Comparison of ENCODE assay signal across 26 cellular contexts in the genomic region with DNA sequence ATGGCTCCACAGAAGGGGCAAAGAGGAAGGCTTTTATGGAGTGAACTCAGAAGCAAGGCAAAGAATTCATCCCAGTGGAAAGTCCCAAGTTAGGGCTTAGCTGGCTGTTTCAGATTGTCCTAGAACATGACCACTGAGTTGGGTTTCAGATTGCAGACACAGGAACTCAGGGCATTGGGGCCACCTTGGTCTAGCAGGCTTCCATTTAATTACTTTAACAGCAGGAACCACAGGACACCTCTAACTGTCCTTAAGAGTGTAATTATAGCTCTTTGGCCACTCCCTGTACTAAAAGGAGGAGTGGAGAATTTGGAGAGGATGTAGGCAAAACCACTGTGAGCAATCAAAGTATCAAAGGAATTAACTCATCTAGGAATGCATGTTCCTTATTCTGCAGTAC.
DNase-seq lines count a peak whose midpoint lies in the region; ATAC-seq, FAIRE-seq and TF ChIP-seq lines count a peak whose summit lies in the region.
"Had no signal": no experiment of that assay in that cellular context is flagged by ENCODE, and none has a peak within 500 bp of the region (broad histone marks: within the 10 kb centered on the region; RNA-seq: fewer than 3 reads in every experiment).

No MANE protein-coding gene starts in this region.

- in situ Hi-C loops in GM23248 (cut with MboI): loop anchor here (10.0 kb wide), 1 partner anchor 270 kb away; no protein-coding TSS in a partner anchor

- peak overlapping the region; percentile 42; the same call in 1 of the 2 replicates for H2AFZ ChIP-seq in GM23248
- H2AFZ ChIP-seq in astrocyte (ENCODE audit: low read depth, low read length): no peak overlapping the region

- peaks cover 2% of the 10 kb centered on the region for H3K36me3 Mint-ChIP-seq in astrocyte (ENCODE audit: low read depth, unreplicated experiment)
- peaks cover 8% of the 10 kb centered on the region for H3K36me3 Mint-ChIP-seq in osteocyte (ENCODE audit: unreplicated experiment)

- no peaks in the 10 kb centered on the region for H3K9me2 ChIP-seq in GM23248 (ENCODE audit: insufficient read depth)

- H3K9me3 Mint-ChIP-seq in astrocyte (ENCODE audit: unreplicated experiment) (peaks cover 16% of the 10 kb centered on the region), osteocyte (ENCODE audit: unreplicated experiment) (peaks cover 10% of the 10 kb centered on the region)

- H3K27ac ChIP-seq in GM23248: no peak overlapping the region
- no peak overlapping the region for H3K27ac ChIP-seq in astrocyte (ENCODE audit: low read depth, low read length)
- H3K27ac ChIP-seq in foreskin keratinocyte: no peak overlapping the region
- H3K27ac ChIP-seq: BLaER1, SJCRH30 had no signal

- ATAC-seq in foreskin keratinocyte: no peak
- ATAC-seq: HepG2, SK-N-SH treated with all-trans-retinoic acid at 6 μM for 48 hours had no signal

- H4K20me1 ChIP-seq in GM23248 (ENCODE audit: insufficient read depth) (no peaks in the 10 kb centered on the region), astrocyte (ENCODE audit: insufficient read depth, low read length) (no peaks in the 10 kb centered on the region)
- H4K20me1 ChIP-seq: BLaER1 had no signal

- H3K4me3 Mint-ChIP-seq in astrocyte (ENCODE audit: unreplicated experiment) (no peak overlapping the region), osteocyte (ENCODE audit: unreplicated experiment) (no peak overlapping the region)
- H3K4me3 Mint-ChIP-seq: CD4-positive, CD25-positive, alpha-beta regulatory T cell; HFFc6 had no signal

- TF ChIP-seq CTCF in astrocyte (IDR thresholded peaks at IDR 0.05; ENCODE audit: insufficient read depth, low read depth, low read length) (no peak), osteocyte (IDR thresholded peaks at IDR 0.05) (no peak), foreskin keratinocyte (conservative IDR thresholded peaks at IDR 0.05) (no peak)

- no peaks in the 10 kb centered on the region for H3K79me2 ChIP-seq in GM23248 (ENCODE audit: insufficient read depth)
- H3K79me2 ChIP-seq in astrocyte (ENCODE audit: insufficient read depth, low read length): no peaks in the 10 kb centered on the region

- H3K4me1 Mint-ChIP-seq in astrocyte (ENCODE audit: low read depth, unreplicated experiment) (peaks cover 12% of the 10 kb centered on the region), osteocyte (ENCODE audit: unreplicated experiment) (peaks cover 42% of the 10 kb centered on the region)
- H3K4me1 Mint-ChIP-seq: CD4-positive, CD25-positive, alpha-beta regulatory T cell had no signal

- H3K36me3 ChIP-seq in GM23248 (ENCODE audit: low read depth): no peaks in the 10 kb centered on the region
- no peaks in the 10 kb centered on the region for H3K36me3 ChIP-seq in astrocyte (ENCODE audit: insufficient read depth, low read length)
- H3K36me3 ChIP-seq: BLaER1, HAP-1, SJCRH30 had no signal

- H3K27ac Mint-ChIP-seq in astrocyte (ENCODE audit: unreplicated experiment): peak overlapping the region; percentile 10
- H3K27ac Mint-ChIP-seq in osteocyte (ENCODE audit: unreplicated experiment): peak overlapping the region; percentile 85
- H3K27ac Mint-ChIP-seq: HFFc6 had no signal

- H3K9me3 ChIP-seq in GM23248 (ENCODE audit: low read depth): no peaks in the 10 kb centered on the region
- no peaks in the 10 kb centered on the region for H3K9me3 ChIP-seq in astrocyte (ENCODE audit: insufficient read depth, low read depth, low read length)
- H3K9me3 ChIP-seq: HAP-1, SJCRH30 had no signal

- DNase-seq in NCI-H748 (lab: John Stamatoyannopoulos, UW; ENCODE audit: unreplicated experiment) (peak; percentile 14), NCI-H748 treated with DMSO at 0.1 percent for 48 hours (lab: John Stamatoyannopoulos, UW) (no peak), GM23248 (no peak), astrocyte (ENCODE audit: low read depth) (no peak), osteocyte (ENCODE audit: extremely low spot score, unreplicated experiment) (no peak), dermis blood vessel endothelial cell (no peak), NCI-H187 (lab: John Stamatoyannopoulos, UW) (no peak), foreskin keratinocyte (no peak)
- DNase-seq: CD4-positive, CD25-positive, alpha-beta regulatory T cell; GOT3; HFFc6; Karpas-422; MV-4-11; NCI-H1105 treated with DMSO at 0.1 percent for 48 hours; NCI-H1694; NCI-H446; NCI-H524 treated with DMSO at 0.1 percent for 48 hours; OCI-M1; SJCRH30 had no signal

- FAIRE-seq in astrocyte (lab: Jason Lieb, UNC): no peak
- FAIRE-seq: A204.1, D721Med, HepG2, RCC 7860 had no signal

- no peak overlapping the region for H3K4me3 ChIP-seq in GM23248
- H3K4me3 ChIP-seq in astrocyte (ENCODE audit: insufficient read depth, low read depth, low read length): no peak overlapping the region
- H3K4me3 ChIP-seq: BLaER1, HAP-1, SJCRH30 had no signal

- no peaks in the 10 kb centered on the region for H3K27me3 ChIP-seq in GM23248 (replicated peaks; ENCODE audit: insufficient read depth)
- no peaks in the 10 kb centered on the region for H3K27me3 ChIP-seq in astrocyte (ENCODE audit: insufficient read depth, low read length)
- H3K27me3 ChIP-seq in foreskin keratinocyte: no peaks in the 10 kb centered on the region
- H3K27me3 ChIP-seq: BLaER1, SJCRH30 had no signal

- H3K4me2 ChIP-seq in GM23248 (ENCODE audit: unreplicated experiment) (no peak overlapping the region), astrocyte (ENCODE audit: low read length) (no peak overlapping the region)
- H3K4me2 ChIP-seq: BLaER1 had no signal

- H3K4me1 ChIP-seq in GM23248 (ENCODE audit: insufficient read depth) (peaks cover 16% of the 10 kb centered on the region), astrocyte (ENCODE audit: insufficient read depth, low read length) (peaks cover 6% of the 10 kb centered on the region), foreskin keratinocyte (no peaks in the 10 kb centered on the region)
- H3K4me1 ChIP-seq: BLaER1, HAP-1 had no signal

- peaks cover 7% of the 10 kb centered on the region; the same call in 1 of the 2 replicates for H3F3A ChIP-seq in GM23248 (ENCODE audit: insufficient read depth)

- H3K27me3 Mint-ChIP-seq in astrocyte (ENCODE audit: low read depth, unreplicated experiment) (no peaks in the 10 kb centered on the region), osteocyte (ENCODE audit: unreplicated experiment) (no peaks in the 10 kb centered on the region)
- H3K27me3 Mint-ChIP-seq: CD4-positive, CD25-positive, alpha-beta regulatory T cell had no signal

- H3K9ac ChIP-seq in GM23248 (no peak overlapping the region), astrocyte (ENCODE audit: low read length) (no peak overlapping the region)
- H3K9ac ChIP-seq: BLaER1 had no signal
